In the genomic region with DNA sequence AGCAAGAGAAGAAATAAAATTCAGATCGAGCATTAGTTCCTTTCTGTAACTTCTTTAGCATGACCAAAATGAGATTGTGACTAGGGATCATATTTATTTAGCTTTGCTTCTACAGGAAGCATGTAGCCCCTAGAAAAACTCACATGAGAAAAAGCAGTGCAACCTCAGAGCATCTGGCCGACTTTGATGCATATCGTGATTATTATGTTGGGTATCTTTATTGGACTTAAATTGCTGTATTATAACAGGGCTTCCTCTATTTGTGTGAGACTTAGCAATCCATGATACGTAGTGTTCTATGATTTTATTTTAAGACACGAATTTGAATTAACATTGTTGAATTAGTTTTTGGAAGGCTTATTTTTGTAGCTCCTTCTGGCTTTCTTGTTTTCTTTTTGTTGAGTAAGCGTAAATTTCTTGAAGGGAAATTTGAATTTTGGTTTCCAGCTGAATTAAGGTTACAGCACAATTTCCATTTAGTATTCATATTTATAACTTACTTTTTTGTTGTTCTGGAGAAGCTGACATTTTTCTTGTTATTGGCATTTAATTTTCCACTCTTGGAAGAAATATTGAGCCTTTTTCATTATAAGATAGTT, we compare ENCODE assay signal across 1 cellular context.
TF ChIP-seq lines count a peak whose summit lies in the region.

No MANE protein-coding gene starts in this region.

TF ChIP-seq in HepG2, 621 proteins besides CTCF, POLR2A, EP300 and RAD21:
- TF ChIP-seq RBM39 (IDR thresholded peaks at IDR 0.05; ENCODE audit: low read depth, low read length, poor library complexity, severe bottlenecking) (no peak), CHD4 (IDR thresholded peaks at IDR 0.05; ENCODE audit: borderline replicate concordance, low read length) (no peak), MAFK (conservative IDR thresholded peaks at IDR 0.05 in 1 of 2, IDR thresholded peaks at IDR 0.05 in 1 of 2; ENCODE audit: low read length in 2 of 2) (peak; percentile 81 to 89), MAFF (IDR thresholded peaks at IDR 0.05; ENCODE audit: low read depth, low read length) (peak; percentile 82)
- TF ChIP-seq, protein P1, sequence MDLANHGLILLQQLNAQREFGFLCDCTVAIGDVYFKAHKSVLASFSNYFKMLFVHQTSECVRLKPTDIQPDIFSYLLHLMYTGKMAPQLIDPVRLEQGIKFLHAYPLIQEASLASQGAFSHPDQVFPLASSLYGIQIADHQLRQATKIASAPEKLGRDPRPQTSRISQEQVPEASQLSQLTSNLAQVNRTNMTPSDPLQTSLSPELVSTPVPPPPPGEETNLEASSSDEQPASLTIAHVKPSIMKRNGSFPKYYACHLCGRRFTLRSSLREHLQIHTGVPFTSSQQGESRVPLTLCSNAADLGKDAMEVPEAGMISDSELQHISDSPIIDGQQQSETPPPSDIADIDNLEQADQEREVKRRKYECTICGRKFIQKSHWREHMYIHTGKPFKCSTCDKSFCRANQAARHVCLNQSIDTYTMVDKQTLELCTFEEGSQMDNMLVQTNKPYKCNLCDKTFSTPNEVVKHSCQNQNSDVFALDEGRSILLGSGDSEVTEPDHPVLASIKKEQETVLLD (CRISPR knock-in tag; IDR thresholded peaks at IDR 0.05; ENCODE audit: low read depth): no peak
- TF ChIP-seq, protein P2, sequence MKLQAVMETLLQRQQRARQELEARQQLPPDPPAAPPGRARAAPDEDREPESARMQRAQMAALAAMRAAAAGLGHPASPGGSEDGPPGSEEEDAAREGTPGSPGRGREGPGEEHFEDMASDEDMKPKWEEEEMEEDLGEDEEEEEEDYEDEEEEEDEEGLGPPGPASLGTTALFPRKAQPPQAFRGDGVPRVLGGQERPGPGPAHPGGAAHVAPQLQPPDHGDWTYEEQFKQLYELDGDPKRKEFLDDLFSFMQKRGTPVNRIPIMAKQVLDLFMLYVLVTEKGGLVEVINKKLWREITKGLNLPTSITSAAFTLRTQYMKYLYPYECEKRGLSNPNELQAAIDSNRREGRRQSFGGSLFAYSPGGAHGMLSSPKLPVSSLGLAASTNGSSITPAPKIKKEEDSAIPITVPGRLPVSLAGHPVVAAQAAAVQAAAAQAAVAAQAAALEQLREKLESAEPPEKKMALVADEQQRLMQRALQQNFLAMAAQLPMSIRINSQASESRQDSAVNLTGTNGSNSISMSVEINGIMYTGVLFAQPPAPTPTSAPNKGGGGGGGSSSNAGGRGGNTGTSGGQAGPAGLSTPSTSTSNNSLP (IDR thresholded peaks at IDR 0.05; ENCODE audit: low read depth, low read length): no peak
